9 cellular contexts compared by ENCODE assay signal in the genomic region with DNA sequence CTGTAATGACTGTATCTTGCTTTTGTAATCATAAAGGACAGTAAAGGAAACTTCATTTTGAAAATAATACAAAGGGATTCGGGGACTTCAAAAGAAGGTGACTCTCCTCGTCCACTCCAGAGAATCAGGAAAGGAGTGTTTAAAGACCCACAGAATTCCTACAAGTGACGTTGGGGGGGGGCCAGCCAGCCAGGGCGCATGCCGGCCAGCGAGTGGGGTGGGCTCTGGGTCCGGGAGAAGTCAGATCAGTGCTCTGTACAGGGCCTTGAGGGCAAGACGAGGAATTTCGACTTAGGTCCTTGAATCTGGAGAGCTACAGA. TPM values are rescaled to one million over a fixed set of nuclear protein-coding genes. Genes with fewer than 3 reads are reported as not detected.
DNase-seq lines count a peak whose midpoint lies in the region; ATAC-seq and TF ChIP-seq lines count a peak whose summit lies in the region.
"Had no signal": no experiment of that assay in that cellular context is flagged by ENCODE, and none has a peak within 500 bp of the region (broad histone marks: within the 10 kb centered on the region; RNA-seq: fewer than 3 reads in every experiment).

No MANE protein-coding gene starts in this region.

- no peak for TF ChIP-seq CTCF in stomach (IDR thresholded peaks at IDR 0.05)

- CTCF ChIA-PET in HEK293T (lab: Yijun Ruan, JAX): interaction anchor here (3.0 to 6.7 kb wide), 2 partner anchors 78 to 85 kb away, joined by 9 to 90 read pairs; no protein-coding TSS in a partner anchor

- intact Hi-C loops in stomach (cut with DNase I; ENCODE audit: low total_unique reads): loop anchor here (5.0 kb wide), 1 partner anchor 83 kb away; no protein-coding TSS in a partner anchor

- no peak for DNase-seq in stomach
- DNase-seq in stimulated activated CD4-positive, alpha-beta T cell treated with anti-CD3 and anti-CD28 coated beads, Interleukin-4, amount 100 ng/mL, for 24 hours: no peak
- no peak for DNase-seq in HEK293T (ENCODE audit: extremely low spot score)
- DNase-seq: SHP77 treated with DMSO at 0.1 percent for 48 hours had no signal

- POLR2A ChIA-PET in HEK293T (lab: Yijun Ruan, JAX): interaction anchor here (1.0 kb wide), 1 partner anchor 80 kb away, joined by 3 read pairs; no protein-coding TSS in a partner anchor

- H3K4me3 ChIP-seq in HUES48 (ENCODE audit: low read depth, low read length): peak overlapping the region; percentile 51
- peak overlapping the region; percentile 69 to 94 (median 86) for H3K4me3 ChIP-seq in stomach

- H3K4me1 ChIP-seq in HUES48 (ENCODE audit: control insufficient read depth, insufficient read depth, low read length) (peaks cover 56% of the 10 kb centered on the region), stomach (peaks cover 27 to 76% (median 61%) of the 10 kb centered on the region in 4 donors)

- no peak for ATAC-seq in HG03457 (IDR thresholded peaks at IDR 0.05; ENCODE audit: unreplicated experiment)
- ATAC-seq in GM18907 (IDR thresholded peaks at IDR 0.05; ENCODE audit: unreplicated experiment): no peak

- H3K36me3 ChIP-seq in HUES48 (ENCODE audit: control insufficient read depth, insufficient read depth, low read length) (peaks cover 11% of the 10 kb centered on the region), stomach (no peaks in the 10 kb centered on the region)

- H3K27me3 ChIP-seq in HUES48 (ENCODE audit: control insufficient read depth, insufficient read depth, low read length) (peaks cover 10% of the 10 kb centered on the region), layer of hippocampus (ENCODE audit: control insufficient read depth, insufficient read depth, low read length) (no peaks in the 10 kb centered on the region), stomach (peaks cover 0 to 19% (median 4%) of the 10 kb centered on the region in 3 donors)

- TF ChIP-seq POLR2A in stomach (IDR thresholded peaks at IDR 0.05): no peak

- TF ChIP-seq EP300 in stomach (IDR thresholded peaks at IDR 0.05): no peak

- WGBS in stomach, 5 donors: 28 to 67% (median 54%) methylated on average over 9 of the region's 9 CpGs

- H3K27ac ChIP-seq in HUES48 (ENCODE audit: low read depth, low read length) (peak overlapping the region; percentile 78), angular gyrus (ENCODE audit: low read depth, low read length) (peak overlapping the region; percentile 80), layer of hippocampus (ENCODE audit: low read depth, low read length) (peak overlapping the region; percentile 90), stomach (peak overlapping the region; percentile 47 to 99 (median 94))

- H3K9ac ChIP-seq in HUES48 (ENCODE audit: low read depth, low read length): no peak overlapping the region

- H3K9me3 ChIP-seq in HUES48 (ENCODE audit: control insufficient read depth, insufficient read depth, low read length) (no peaks in the 10 kb centered on the region), stomach (no peaks in the 10 kb centered on the region)

TF ChIP-seq in HEK293T, 16 proteins besides CTCF, POLR2A, EP300 and RAD21:
- no peak for TF ChIP-seq LEF1 (IDR thresholded peaks at IDR 0.05; ENCODE audit: borderline replicate concordance)
- TF ChIP-seq ELF4 (IDR thresholded peaks at IDR 0.05): no peak
- no peak for TF ChIP-seq L3MBTL2 (conservative IDR thresholded peaks at IDR 0.05)
- no peak for TF ChIP-seq NFRKB (IDR thresholded peaks at IDR 0.05)
- no peak for TF ChIP-seq FOXM1 (IDR thresholded peaks at IDR 0.05; ENCODE audit: borderline replicate concordance)
- TF ChIP-seq, protein P1, sequence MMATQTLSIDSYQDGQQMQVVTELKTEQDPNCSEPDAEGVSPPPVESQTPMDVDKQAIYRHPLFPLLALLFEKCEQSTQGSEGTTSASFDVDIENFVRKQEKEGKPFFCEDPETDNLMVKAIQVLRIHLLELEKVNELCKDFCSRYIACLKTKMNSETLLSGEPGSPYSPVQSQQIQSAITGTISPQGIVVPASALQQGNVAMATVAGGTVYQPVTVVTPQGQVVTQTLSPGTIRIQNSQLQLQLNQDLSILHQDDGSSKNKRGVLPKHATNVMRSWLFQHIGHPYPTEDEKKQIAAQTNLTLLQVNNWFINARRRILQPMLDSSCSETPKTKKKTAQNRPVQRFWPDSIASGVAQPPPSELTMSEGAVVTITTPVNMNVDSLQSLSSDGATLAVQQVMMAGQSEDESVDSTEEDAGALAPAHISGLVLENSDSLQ (IDR thresholded peaks at IDR 0.05): no peak
- TF ChIP-seq ZNF384 (IDR thresholded peaks at IDR 0.05): no peak
- no peak for TF ChIP-seq SP1 (IDR thresholded peaks at IDR 0.05)
- TF ChIP-seq HDGF (IDR thresholded peaks at IDR 0.05; ENCODE audit: borderline replicate concordance): no peak
- TF ChIP-seq FOXK2 (IDR thresholded peaks at IDR 0.05): no peak
- TF ChIP-seq FOXA1 (IDR thresholded peaks at IDR 0.05): no peak
- no peak for TF ChIP-seq BHLHE40 (IDR thresholded peaks at IDR 0.05; ENCODE audit: borderline replicate concordance)
- TF ChIP-seq SUZ12 (IDR thresholded peaks at IDR 0.05): no peak
- TF ChIP-seq ARNT (IDR thresholded peaks at IDR 0.05): no peak
- TF ChIP-seq CTBP1 (IDR thresholded peaks at IDR 0.05; ENCODE audit: borderline replicate concordance): no peak
- no peak for TF ChIP-seq TARDBP (IDR thresholded peaks at IDR 0.05)

RNA-seq across cellular contexts. Expression of a gene that starts 1.0 kb away (rescaled TPM):
- 100 to 1,000 TPM in 3 of 5 donors, 10 to 100 TPM in 2; 68.1 to 297 (median 154) TPM for total RNA-seq in stomach
- 100 to 1,000 TPM in 2 of 3 donors, 10 to 100 TPM in 1; 51.0 to 421 (median 124) TPM for polyA plus RNA-seq in stomach
